9 cellular contexts compared by ENCODE assay signal in the genomic region with DNA sequence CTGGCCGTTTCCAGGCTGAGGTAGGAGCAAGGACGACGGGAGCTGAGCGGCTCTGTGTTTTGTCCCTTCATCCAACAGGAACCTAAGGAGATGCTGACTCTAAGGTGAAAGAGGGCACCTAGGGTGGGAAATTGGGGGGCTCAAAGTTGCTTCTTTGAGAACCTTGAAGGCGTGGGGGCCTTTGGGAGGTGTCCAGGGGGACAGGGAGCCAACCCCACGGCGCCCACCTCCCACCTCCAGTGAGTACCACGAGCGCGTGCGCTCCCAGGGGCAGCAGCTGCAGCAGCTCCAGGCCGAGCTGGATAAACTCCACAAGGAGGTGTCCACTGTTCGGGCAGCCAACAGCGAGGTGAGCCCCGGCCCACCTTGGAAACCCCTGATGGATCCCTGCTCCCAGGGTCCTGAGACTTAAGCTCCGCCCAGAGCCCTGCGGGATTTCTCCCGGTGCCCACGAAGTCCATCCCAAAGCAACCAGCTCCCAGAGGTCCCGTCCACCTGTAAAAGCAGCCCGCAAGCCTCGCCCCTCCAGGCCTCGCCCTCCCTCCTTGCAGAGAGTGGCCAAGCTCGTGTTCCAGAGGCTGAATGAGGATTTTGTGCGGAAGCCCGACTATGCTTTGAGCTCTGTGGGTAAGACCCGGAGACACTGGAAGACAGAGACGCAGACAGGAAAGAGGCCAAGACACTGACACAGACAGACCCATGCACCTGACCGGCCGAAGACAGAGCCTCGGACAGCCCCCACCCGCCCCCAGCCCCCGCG. TPM values are rescaled to one million over a fixed set of nuclear protein-coding genes. Genes with fewer than 3 reads are reported as not detected.
DNase-seq lines count a peak whose midpoint lies in the region; ATAC-seq, FAIRE-seq and TF ChIP-seq lines count a peak whose summit lies in the region.
"Had no signal": no experiment of that assay in that cellular context is flagged by ENCODE, and none has a peak within 500 bp of the region (broad histone marks: within the 10 kb centered on the region; RNA-seq: fewer than 3 reads in every experiment).

No MANE protein-coding gene starts in this region.

- no peak for TF ChIP-seq RAD21 in H1 (IDR thresholded peaks at IDR 0.05 in 1 of 2, conservative IDR thresholded peaks at IDR 0.05 in 1 of 2; ENCODE audit: low read depth in 2 of 2, low read length in 2 of 2)

- no peak overlapping the region for H2AK5ac ChIP-seq in H1 (ENCODE audit: low read depth, low read length)

- CTCF ChIA-PET in H1 (lab: Charles Lee; ENCODE audit: partially characterized antibody) = interaction anchor here (0.5 to 10.1 kb wide), 29 partner anchors 8 to 344 kb away, joined by 3 to 121 read pairs (median 4); partner anchors contain the start of genes CPNE1, RBM12 and SCAND1

- H3K14ac ChIP-seq in H1 (ENCODE audit: insufficient read length) = no peak overlapping the region

- H3K79me1 ChIP-seq in H1 (ENCODE audit: low read depth, low read length) = no peaks in the 10 kb centered on the region

- no peak for TF ChIP-seq POLR2A in H1 (IDR thresholded peaks at IDR 0.05; ENCODE audit: control extremely low read depth in 1 of 2, low read depth in 2 of 2, low read length in 2 of 2)

- 31% methylated on average over 31 of the region's 34 CpGs; no CpG with 5 or more reads in 1 of the 2 experiments for WGBS in H1 (ENCODE audit: extremely low coverage in 1 of 2, insufficient coverage in 1 of 2, insufficient read length in 1 of 2, insufficient replicate concordance in 2 of 2, low coverage in 1 of 2, low lambda C conversion rate in 2 of 2, missing lambda C conversion rate in 1 of 2), 2 experiments

- H3K27me3 Mint-ChIP-seq in T-helper 2 cell treated with Interferon-gamma antibody and Interleukin-4, amounts not matched to agents 5 μg/mL and 100 μg/mL, for 36 hours (ENCODE audit: low read depth) = no peaks in the 10 kb centered on the region
- H3K27me3 Mint-ChIP-seq in neural crest cell (ENCODE audit: low read depth) = peaks cover 42% of the 10 kb centered on the region

- H3K23ac ChIP-seq in H1 (ENCODE audit: insufficient read length) = no peak overlapping the region

- H3K56ac ChIP-seq in H1 (replicated peaks; ENCODE audit: insufficient read length, low read depth, low read length) = no peak overlapping the region

- no peak overlapping the region for H2BK5ac ChIP-seq in H1 (ENCODE audit: low read depth, low read length)

- H3K9me3 Mint-ChIP-seq in T-helper 2 cell treated with Interferon-gamma antibody and Interleukin-4, amounts not matched to agents 5 μg/mL and 100 μg/mL, for 36 hours = no peaks in the 10 kb centered on the region
- H3K9me3 Mint-ChIP-seq in neural crest cell = no peaks in the 10 kb centered on the region

- peaks cover 12% of the 10 kb centered on the region; the same call in 1 of the 2 replicates for H3K23me2 ChIP-seq in H1 (ENCODE audit: low read depth, low read length)

- no peak overlapping the region for H2BK12ac ChIP-seq in H1 (ENCODE audit: low read depth, low read length)

- peak overlapping the region in 2 of 4 experiments; percentile 5 to 40; a peak in 2 of 7 replicates for H3K9ac ChIP-seq in H1 (replicated peaks in 1 of 4; ENCODE audit: extremely low read depth in 1 of 4, low read depth in 3 of 4, low read length in 3 of 4)

- H3K27me3 ChIP-seq in H1 (replicated peaks in 1 of 4; ENCODE audit: control insufficient read depth in 3 of 4, extremely low read depth in 1 of 4, insufficient read depth in 3 of 4, low read length in 3 of 4) = peaks cover 0 to 12% (median 7%) of the 10 kb centered on the region in 4 experiments; a peak in 4 of 7 replicates
- no peaks in the 10 kb centered on the region for H3K27me3 ChIP-seq in MG63
- H3K27me3 ChIP-seq: foreskin keratinocyte had no signal

- peak overlapping the region; percentile 45 for H4K8ac ChIP-seq in H1 (ENCODE audit: extremely low read depth, insufficient read depth, low read length)

- peaks cover 0 to 19% (median 8%) of the 10 kb centered on the region in 4 experiments; a peak in 6 of 7 replicates for H3K4me1 ChIP-seq in H1 (replicated peaks in 1 of 4; ENCODE audit: control insufficient read depth in 3 of 4, insufficient read depth in 4 of 4, low read length in 3 of 4)

- no peak overlapping the region for H4K5ac ChIP-seq in H1 (ENCODE audit: insufficient read length, low read depth, low read length)

- H3K27ac ChIP-seq in H1 (ENCODE audit: low read depth, low read length) = no peak overlapping the region
- H3K27ac ChIP-seq: foreskin keratinocyte had no signal

- peaks cover 27% of the 10 kb centered on the region for H3K4me1 Mint-ChIP-seq in T-helper 2 cell treated with Interferon-gamma antibody and Interleukin-4, amounts not matched to agents 5 μg/mL and 100 μg/mL, for 36 hours (ENCODE audit: low read depth)
- peaks cover 36% of the 10 kb centered on the region for H3K4me1 Mint-ChIP-seq in neural crest cell

- H4K20me1 ChIP-seq in H1 (replicated peaks in 1 of 2; ENCODE audit: control insufficient read depth in 1 of 2, insufficient read depth in 2 of 2, low read length in 2 of 2) = no peaks in the 10 kb centered on the region

- H3K27ac Mint-ChIP-seq in T-helper 2 cell treated with Interferon-gamma antibody and Interleukin-4, amounts not matched to agents 5 μg/mL and 100 μg/mL, for 36 hours = peak overlapping the region; percentile 91
- no peak overlapping the region for H3K27ac Mint-ChIP-seq in neural crest cell (ENCODE audit: unreplicated experiment)

- TF ChIP-seq CTCF in H1 (IDR thresholded peaks at IDR 0.05; ENCODE audit: control extremely low read depth in 1 of 3, insufficient read depth in 1 of 3, low read depth in 1 of 3, low read length in 3 of 3) (no peak), neural crest cell (conservative IDR thresholded peaks at IDR 0.05) (no peak)

- H4K91ac ChIP-seq in H1 (replicated peaks; ENCODE audit: insufficient read length, low read length) = no peak overlapping the region

- no peak overlapping the region for H2BK120ac ChIP-seq in H1 (replicated peaks; ENCODE audit: low read depth, low read length)

- TF ChIP-seq EP300 in H1 (IDR thresholded peaks at IDR 0.05; ENCODE audit: borderline replicate concordance in 1 of 2, low read depth in 2 of 2, low read length in 2 of 2) = no peak

- no peak overlapping the region for H2BK15ac ChIP-seq in H1 (ENCODE audit: low read length)

- 0 out of 2 replicates have a peak overlapping the region, but pooled peaks have one; percentile 86 for H2AFZ ChIP-seq in H1 (ENCODE audit: low read length)

- peak overlapping the region; percentile 78 to 96 for H3K4me2 ChIP-seq in H1 (ENCODE audit: insufficient read depth in 1 of 2, low read depth in 2 of 2, low read length in 2 of 2)

- H3K4me3 Mint-ChIP-seq in T-helper 2 cell treated with Interferon-gamma antibody and Interleukin-4, amounts not matched to agents 5 μg/mL and 100 μg/mL, for 36 hours = peak overlapping the region; percentile 86
- peak overlapping the region; percentile 96 for H3K4me3 Mint-ChIP-seq in neural crest cell

- H3K4me3 ChIP-seq in H1 (ENCODE audit: extremely low read depth in 1 of 4, insufficient read depth in 2 of 4, low read depth in 3 of 4, low read length in 4 of 4) (peak overlapping the region; percentile 44 to 63 (median 55)), MG63 (no peak overlapping the region)

- no peaks in the 10 kb centered on the region for H3K9me3 ChIP-seq in H1 (ENCODE audit: insufficient read depth in 2 of 2, low read depth in 1 of 2, low read length in 1 of 2)
- H3K9me3 ChIP-seq in MG63 = no peaks in the 10 kb centered on the region

- no peak for FAIRE-seq in H1 (lab: Jason Lieb, UNC)

- H3K4ac ChIP-seq in H1 (replicated peaks; ENCODE audit: insufficient read length, low read depth, low read length) = no peak overlapping the region

- no peak overlapping the region for H2BK20ac ChIP-seq in H1 (ENCODE audit: low read length)

- DNase-seq in stimulated activated CD4-positive, alpha-beta T cell treated with anti-CD3 and anti-CD28 coated beads, Interleukin-15, amount 100 ng/mL, for 24 hours = peak; percentile 29
- no peak for DNase-seq in stimulated activated CD4-positive, alpha-beta T cell treated with anti-CD3 and anti-CD28 coated beads, Interleukin-2, amount 100 ng/mL, for 24 hours
- peak; percentile 17 for DNase-seq in T-helper 2 cell treated with Interferon-gamma antibody and Interleukin-4, amounts not matched to agents 5 μg/mL and 100 μg/mL, for 36 hours (ENCODE audit: low spot score)
- peak in 1 of 2 experiments; percentile 67 for DNase-seq in H1 (ENCODE audit: low read depth in 1 of 2, low spot score in 2 of 2)
- no peak for DNase-seq in neural crest cell (ENCODE audit: low read depth, low spot score)
- DNase-seq in MG63 = no peak

- peak overlapping the region; percentile 15; the same call in 1 of the 2 replicates for H3K18ac ChIP-seq in H1 (ENCODE audit: extremely low read depth, low read length)

- POLR2A ChIA-PET in H1 (lab: Charles Lee; ENCODE audit: partially characterized antibody) = interaction anchor here (0.8 to 4.8 kb wide), 18 partner anchors 13 to 164 kb away, joined by 3 to 28 read pairs (median 4); partner anchors contain the start of genes CPNE1, ERGIC3, PHF20 and RBM12

- no peaks in the 10 kb centered on the region for H3K79me2 ChIP-seq in H1 (ENCODE audit: control insufficient read depth in 1 of 2, insufficient read depth in 2 of 2, low read length in 2 of 2)

- peaks cover 2% of the 10 kb centered on the region for H3K36me3 Mint-ChIP-seq in T-helper 2 cell treated with Interferon-gamma antibody and Interleukin-4, amounts not matched to agents 5 μg/mL and 100 μg/mL, for 36 hours (ENCODE audit: low read depth)
- peaks cover 5% of the 10 kb centered on the region for H3K36me3 Mint-ChIP-seq in neural crest cell (ENCODE audit: low read depth)

- ATAC-seq in GM19467 (IDR thresholded peaks at IDR 0.05; ENCODE audit: unreplicated experiment) (no peak), HG03354 (IDR thresholded peaks at IDR 0.05; ENCODE audit: poor library complexity, severe bottlenecking, unreplicated experiment) (no peak)

- H3K36me3 ChIP-seq in H1 (ENCODE audit: control insufficient read depth in 2 of 4, insufficient read depth in 4 of 4, low read length in 3 of 4) (no peaks in the 10 kb centered on the region), MG63 (peaks cover 22% of the 10 kb centered on the region)

RNA-seq across cellular contexts. Expression of gene SPAG4, which starts 2.9 kb away (rescaled TPM):
- 1.5 and 2.4 TPM in 2 replicates for total RNA-seq in H1 (2021; fragmentation: NEBNext Ultra II Directional; extraction: Animal tissue kit (Norgen Biotek cat#: 25700))
- 6.0 and 8.9 TPM in 2 replicates for polyA plus RNA-seq in H1 (2011; rRNA removed)
- polyA plus RNA-seq in H1 (2011; cell fraction: cytosol; rRNA removed) = 5.8 TPM
- polyA plus RNA-seq in H1 (2011; cell fraction: nucleus; rRNA removed) = 16.4 TPM
- polyA plus RNA-seq in H1 (2012, experiment 1 of 2) = 2.2 to 6.2 TPM (median 4.0 TPM) in 4 replicates
- polyA plus RNA-seq in H1 (2012, experiment 2 of 2) = 5.5 TPM
- 5.0 TPM for polyA plus RNA-seq in H1 (2013, experiment 1 of 2)
- 3.8 TPM for polyA plus RNA-seq in H1 (2013, experiment 2 of 2)
- polyA minus RNA-seq in H1 (2011; rRNA and poly(A)+ RNA removed) = 1.6 and 2.1 TPM in 2 replicates
- polyA minus RNA-seq in H1 (2011; cell fraction: cytosol; rRNA and poly(A)+ RNA removed) = not detected
- 6.1 TPM for polyA minus RNA-seq in H1 (2011; cell fraction: nucleus; rRNA and poly(A)+ RNA removed)
- total RNA-seq in neural crest cell = 2.3 and 3.1 TPM in 2 replicates
- 0.47 and 1.4 TPM in 2 replicates for total RNA-seq in MG63 (2014; rRNA removed; shearing (Covaris generic); ENCODE audit: low replicate concordance)

RNA-seq across cellular contexts. Expression of gene CPNE1, which starts 46.1 kb away (rescaled TPM):
- total RNA-seq in H1 (2021; fragmentation: NEBNext Ultra II Directional; extraction: Animal tissue kit (Norgen Biotek cat#: 25700)) = 294 and 299 TPM in 2 replicates
- 346 and 534 TPM in 2 replicates for polyA plus RNA-seq in H1 (2011; rRNA removed)
- polyA plus RNA-seq in H1 (2011; cell fraction: cytosol; rRNA removed) = 309 TPM
- polyA plus RNA-seq in H1 (2011; cell fraction: nucleus; rRNA removed) = 546 TPM
- polyA plus RNA-seq in H1 (2012, experiment 1 of 2) = 262 to 326 TPM (median 314 TPM) in 4 replicates
- polyA plus RNA-seq in H1 (2012, experiment 2 of 2) = 381 TPM
- 128 TPM for polyA plus RNA-seq in H1 (2013, experiment 1 of 2)
- 117 TPM for polyA plus RNA-seq in H1 (2013, experiment 2 of 2)
- polyA minus RNA-seq in H1 (2011; rRNA and poly(A)+ RNA removed) = 209 and 248 TPM in 2 replicates
- polyA minus RNA-seq in H1 (2011; cell fraction: cytosol; rRNA and poly(A)+ RNA removed) = 214 TPM
- polyA minus RNA-seq in H1 (2011; cell fraction: nucleus; rRNA and poly(A)+ RNA removed) = 172 TPM
- total RNA-seq in neural crest cell = 236 and 245 TPM in 2 replicates
- total RNA-seq in MG63 (2014; rRNA removed; shearing (Covaris generic); ENCODE audit: low replicate concordance) = 284 and 335 TPM in 2 replicates

RNA-seq across cellular contexts. Expression of gene RBM12, which starts 46.1 kb away (rescaled TPM):
- 175 and 187 TPM in 2 replicates for total RNA-seq in H1 (2021; fragmentation: NEBNext Ultra II Directional; extraction: Animal tissue kit (Norgen Biotek cat#: 25700))
- 207 and 214 TPM in 2 replicates for polyA plus RNA-seq in H1 (2011; rRNA removed)
- 169 TPM for polyA plus RNA-seq in H1 (2011; cell fraction: cytosol; rRNA removed)
- 164 TPM for polyA plus RNA-seq in H1 (2011; cell fraction: nucleus; rRNA removed)
- 83.5 to 114 TPM (median 91.9 TPM) in 4 replicates for polyA plus RNA-seq in H1 (2012, experiment 1 of 2)
- polyA plus RNA-seq in H1 (2012, experiment 2 of 2) = 15.4 TPM
- 138 TPM for polyA plus RNA-seq in H1 (2013, experiment 1 of 2)
- polyA plus RNA-seq in H1 (2013, experiment 2 of 2) = 137 TPM
- polyA minus RNA-seq in H1 (2011; rRNA and poly(A)+ RNA removed) = 328 and 406 TPM in 2 replicates
- polyA minus RNA-seq in H1 (2011; cell fraction: cytosol; rRNA and poly(A)+ RNA removed) = 85.5 TPM
- polyA minus RNA-seq in H1 (2011; cell fraction: nucleus; rRNA and poly(A)+ RNA removed) = 157 TPM
- total RNA-seq in neural crest cell = 189 and 191 TPM in 2 replicates
- total RNA-seq in MG63 (2014; rRNA removed; shearing (Covaris generic); ENCODE audit: low replicate concordance) = 42.9 and 54.6 TPM in 2 replicates

Comparison
In these comparisons a context has a peak if more than half of its experiments do, and no peak if none do; other contexts are left out.
1. DNase-seq: peak in stimulated activated CD4-positive, alpha-beta T cell treated with anti-CD3 and anti-CD28 coated beads, Interleukin-15, amount 100 ng/mL, for 24 hours (single experiment) and T-helper 2 cell treated with Interferon-gamma antibody and Interleukin-4, amounts not matched to agents 5 μg/mL and 100 μg/mL, for 36 hours (single experiment); none in stimulated activated CD4-positive, alpha-beta T cell treated with anti-CD3 and anti-CD28 coated beads, Interleukin-2, amount 100 ng/mL, for 24 hours (0 of 2), neural crest cell (single experiment) and MG63 (single experiment).